ENCODE assay signal across 1 cellular context in genomic region chr4:186685744-186686143, GRCh38.
TF ChIP-seq lines count a peak whose summit lies in the region.

No MANE protein-coding gene starts in this region.

TF ChIP-seq in HepG2, 621 proteins besides CTCF, POLR2A, EP300 and RAD21 (continued from another document):
- TF ChIP-seq HOXA7 (CRISPR knock-in tag; IDR thresholded peaks at IDR 0.05), result no peak
- no peak for TF ChIP-seq HOXA3 (CRISPR knock-in tag; IDR thresholded peaks at IDR 0.05)
- TF ChIP-seq, protein P1, sequence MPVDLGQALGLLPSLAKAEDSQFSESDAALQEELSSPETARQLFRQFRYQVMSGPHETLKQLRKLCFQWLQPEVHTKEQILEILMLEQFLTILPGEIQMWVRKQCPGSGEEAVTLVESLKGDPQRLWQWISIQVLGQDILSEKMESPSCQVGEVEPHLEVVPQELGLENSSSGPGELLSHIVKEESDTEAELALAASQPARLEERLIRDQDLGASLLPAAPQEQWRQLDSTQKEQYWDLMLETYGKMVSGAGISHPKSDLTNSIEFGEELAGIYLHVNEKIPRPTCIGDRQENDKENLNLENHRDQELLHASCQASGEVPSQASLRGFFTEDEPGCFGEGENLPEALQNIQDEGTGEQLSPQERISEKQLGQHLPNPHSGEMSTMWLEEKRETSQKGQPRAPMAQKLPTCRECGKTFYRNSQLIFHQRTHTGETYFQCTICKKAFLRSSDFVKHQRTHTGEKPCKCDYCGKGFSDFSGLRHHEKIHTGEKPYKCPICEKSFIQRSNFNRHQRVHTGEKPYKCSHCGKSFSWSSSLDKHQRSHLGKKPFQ (CRISPR knock-in tag; IDR thresholded peaks at IDR 0.05; ENCODE audit: insufficient replicate concordance), result no peak
- peak; percentile 53 for TF ChIP-seq NFIC (IDR thresholded peaks at IDR 0.05; ENCODE audit: low read length)
- no peak for TF ChIP-seq MYC (CRISPR knock-in tag; IDR thresholded peaks at IDR 0.05; ENCODE audit: borderline replicate concordance)
- no peak for TF ChIP-seq ZSCAN31 (CRISPR knock-in tag; IDR thresholded peaks at IDR 0.05; ENCODE audit: low read depth)
- no peak for TF ChIP-seq BCLAF1 (IDR thresholded peaks at IDR 0.05)
- TF ChIP-seq FOSL2 (CRISPR knock-in tag; IDR thresholded peaks at IDR 0.05), result peak; percentile 89
- peak; percentile 32 for TF ChIP-seq TCF7 (IDR thresholded peaks at IDR 0.05; ENCODE audit: low read depth)
- TF ChIP-seq FOXP4 (CRISPR knock-in tag; IDR thresholded peaks at IDR 0.05), result peak; percentile 28; the same call in 1 of the 2 replicates
- TF ChIP-seq MEIS1 (CRISPR knock-in tag; IDR thresholded peaks at IDR 0.05; ENCODE audit: borderline replicate concordance), result no peak
- TF ChIP-seq ZNF382 (CRISPR knock-in tag; IDR thresholded peaks at IDR 0.05; ENCODE audit: borderline replicate concordance), result no peak
- no peak for TF ChIP-seq ZNF619 (CRISPR knock-in tag; IDR thresholded peaks at IDR 0.05)
- TF ChIP-seq MEIS2 (CRISPR knock-in tag; IDR thresholded peaks at IDR 0.05), result no peak
- TF ChIP-seq ARNT (IDR thresholded peaks at IDR 0.05), result no peak
- TF ChIP-seq ZNF616 (CRISPR knock-in tag; IDR thresholded peaks at IDR 0.05; ENCODE audit: low read depth), result no peak
- no peak for TF ChIP-seq NR3C1 (CRISPR knock-in tag; IDR thresholded peaks at IDR 0.05)
- TF ChIP-seq, protein P2, sequence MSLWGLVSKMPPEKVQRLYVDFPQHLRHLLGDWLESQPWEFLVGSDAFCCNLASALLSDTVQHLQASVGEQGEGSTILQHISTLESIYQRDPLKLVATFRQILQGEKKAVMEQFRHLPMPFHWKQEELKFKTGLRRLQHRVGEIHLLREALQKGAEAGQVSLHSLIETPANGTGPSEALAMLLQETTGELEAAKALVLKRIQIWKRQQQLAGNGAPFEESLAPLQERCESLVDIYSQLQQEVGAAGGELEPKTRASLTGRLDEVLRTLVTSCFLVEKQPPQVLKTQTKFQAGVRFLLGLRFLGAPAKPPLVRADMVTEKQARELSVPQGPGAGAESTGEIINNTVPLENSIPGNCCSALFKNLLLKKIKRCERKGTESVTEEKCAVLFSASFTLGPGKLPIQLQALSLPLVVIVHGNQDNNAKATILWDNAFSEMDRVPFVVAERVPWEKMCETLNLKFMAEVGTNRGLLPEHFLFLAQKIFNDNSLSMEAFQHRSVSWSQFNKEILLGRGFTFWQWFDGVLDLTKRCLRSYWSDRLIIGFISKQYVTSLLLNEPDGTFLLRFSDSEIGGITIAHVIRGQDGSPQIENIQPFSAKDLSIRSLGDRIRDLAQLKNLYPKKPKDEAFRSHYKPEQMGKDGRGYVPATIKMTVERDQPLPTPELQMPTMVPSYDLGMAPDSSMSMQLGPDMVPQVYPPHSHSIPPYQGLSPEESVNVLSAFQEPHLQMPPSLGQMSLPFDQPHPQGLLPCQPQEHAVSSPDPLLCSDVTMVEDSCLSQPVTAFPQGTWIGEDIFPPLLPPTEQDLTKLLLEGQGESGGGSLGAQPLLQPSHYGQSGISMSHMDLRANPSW (CRISPR knock-in tag; IDR thresholded peaks at IDR 0.05; ENCODE audit: borderline replicate concordance), result no peak
- TF ChIP-seq NCOA2 (CRISPR knock-in tag; IDR thresholded peaks at IDR 0.05), result 0 out of 2 replicates have a peak, but pooled peaks have one; percentile 58
- TF ChIP-seq, protein P3, sequence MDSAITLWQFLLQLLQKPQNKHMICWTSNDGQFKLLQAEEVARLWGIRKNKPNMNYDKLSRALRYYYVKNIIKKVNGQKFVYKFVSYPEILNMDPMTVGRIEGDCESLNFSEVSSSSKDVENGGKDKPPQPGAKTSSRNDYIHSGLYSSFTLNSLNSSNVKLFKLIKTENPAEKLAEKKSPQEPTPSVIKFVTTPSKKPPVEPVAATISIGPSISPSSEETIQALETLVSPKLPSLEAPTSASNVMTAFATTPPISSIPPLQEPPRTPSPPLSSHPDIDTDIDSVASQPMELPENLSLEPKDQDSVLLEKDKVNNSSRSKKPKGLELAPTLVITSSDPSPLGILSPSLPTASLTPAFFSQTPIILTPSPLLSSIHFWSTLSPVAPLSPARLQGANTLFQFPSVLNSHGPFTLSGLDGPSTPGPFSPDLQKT (CRISPR knock-in tag; IDR thresholded peaks at IDR 0.05; ENCODE audit: borderline replicate concordance), result no peak
- TF ChIP-seq SP2 (CRISPR knock-in tag; IDR thresholded peaks at IDR 0.05), result no peak
- no peak for TF ChIP-seq HNRNPH1 (optimal IDR thresholded peaks at IDR 0.05; ENCODE audit: low read depth, low read length)
- TF ChIP-seq GFI1 (CRISPR knock-in tag; IDR thresholded peaks at IDR 0.05; ENCODE audit: borderline replicate concordance), result peak; percentile 87
- TF ChIP-seq ARNT2 (CRISPR knock-in tag; IDR thresholded peaks at IDR 0.05; ENCODE audit: low read depth), result no peak
- TF ChIP-seq ZNF891 (CRISPR knock-in tag; IDR thresholded peaks at IDR 0.05), result no peak
- TF ChIP-seq NPAS2 (CRISPR knock-in tag; IDR thresholded peaks at IDR 0.05; ENCODE audit: borderline replicate concordance), result no peak
- TF ChIP-seq IRF2 (CRISPR knock-in tag; IDR thresholded peaks at IDR 0.05), result no peak
- no peak for TF ChIP-seq KDM1A (CRISPR knock-in tag; IDR thresholded peaks at IDR 0.05)
- TF ChIP-seq NR2C2 (CRISPR knock-in tag; IDR thresholded peaks at IDR 0.05; ENCODE audit: borderline replicate concordance), result no peak
- TF ChIP-seq SKI (IDR thresholded peaks at IDR 0.05; ENCODE audit: partially characterized antibody), result peak; percentile 24
- no peak for TF ChIP-seq ZNF766 (CRISPR knock-in tag; IDR thresholded peaks at IDR 0.05; ENCODE audit: borderline replicate concordance)
- TF ChIP-seq KLF16 (CRISPR knock-in tag; IDR thresholded peaks at IDR 0.05), result 0 out of 4 replicates have a peak, but pooled peaks of 1 of the 2 experiments have one; percentile 30
- TF ChIP-seq HNF4G (IDR thresholded peaks at IDR 0.05; ENCODE audit: borderline replicate concordance, low read depth, low read length), result 0 out of 2 replicates have a peak, but pooled peaks have one; percentile 16
- TF ChIP-seq HNF4G (CRISPR knock-in tag; IDR thresholded peaks at IDR 0.05; ENCODE audit: borderline replicate concordance, low read depth), result no peak
- no peak for TF ChIP-seq RFXANK (CRISPR knock-in tag; IDR thresholded peaks at IDR 0.05)
- no peak for TF ChIP-seq ZNF589 (CRISPR knock-in tag; conservative IDR thresholded peaks at IDR 0.05)
- peak; percentile 56; the same call in 1 of the 2 replicates for TF ChIP-seq ARID3A (IDR thresholded peaks at IDR 0.05; ENCODE audit: low read depth, low read length)
- peak; percentile 34; the same call in 1 of the 2 replicates for TF ChIP-seq SIX1 (CRISPR knock-in tag; IDR thresholded peaks at IDR 0.05; ENCODE audit: borderline replicate concordance)
- peak; percentile 61; the same call in 1 of the 2 replicates for TF ChIP-seq AHDC1 (CRISPR knock-in tag; IDR thresholded peaks at IDR 0.05; ENCODE audit: borderline replicate concordance)
- no peak for TF ChIP-seq GTF2F1 (IDR thresholded peaks at IDR 0.05; ENCODE audit: low read length)
- no peak for TF ChIP-seq ZNF441 (CRISPR knock-in tag; IDR thresholded peaks at IDR 0.05; ENCODE audit: borderline replicate concordance)
- TF ChIP-seq CREB1 (IDR thresholded peaks at IDR 0.05), result no peak
- TF ChIP-seq CREB1 (CRISPR knock-in tag; IDR thresholded peaks at IDR 0.05), result no peak
- no peak for TF ChIP-seq EEA1 (CRISPR knock-in tag; IDR thresholded peaks at IDR 0.05; ENCODE audit: borderline replicate concordance)
- no peak for TF ChIP-seq ZNF34 (CRISPR knock-in tag; IDR thresholded peaks at IDR 0.05; ENCODE audit: borderline replicate concordance)
- TF ChIP-seq, protein P4, sequence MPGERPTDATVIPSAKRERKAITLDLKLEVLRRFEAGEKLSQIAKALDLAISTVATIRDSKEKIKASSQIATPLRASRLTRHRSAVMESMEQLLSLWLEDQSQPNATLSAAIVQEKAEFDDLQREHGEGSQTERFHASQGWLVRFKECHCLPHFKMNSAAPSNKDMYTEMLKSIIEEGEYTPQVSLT (CRISPR knock-in tag; IDR thresholded peaks at IDR 0.05; ENCODE audit: borderline replicate concordance, low read depth), result no peak
- no peak; the same call in 1 of the 2 replicates for TF ChIP-seq SIX4 (CRISPR knock-in tag; IDR thresholded peaks at IDR 0.05)
- peak; percentile 57; the same call in 1 of the 2 replicates for TF ChIP-seq SAP130 (CRISPR knock-in tag; IDR thresholded peaks at IDR 0.05; ENCODE audit: low read depth)
- no peak for TF ChIP-seq ZBTB20 (CRISPR knock-in tag; IDR thresholded peaks at IDR 0.05; ENCODE audit: borderline replicate concordance, low read depth)
